In the genomic region with DNA sequence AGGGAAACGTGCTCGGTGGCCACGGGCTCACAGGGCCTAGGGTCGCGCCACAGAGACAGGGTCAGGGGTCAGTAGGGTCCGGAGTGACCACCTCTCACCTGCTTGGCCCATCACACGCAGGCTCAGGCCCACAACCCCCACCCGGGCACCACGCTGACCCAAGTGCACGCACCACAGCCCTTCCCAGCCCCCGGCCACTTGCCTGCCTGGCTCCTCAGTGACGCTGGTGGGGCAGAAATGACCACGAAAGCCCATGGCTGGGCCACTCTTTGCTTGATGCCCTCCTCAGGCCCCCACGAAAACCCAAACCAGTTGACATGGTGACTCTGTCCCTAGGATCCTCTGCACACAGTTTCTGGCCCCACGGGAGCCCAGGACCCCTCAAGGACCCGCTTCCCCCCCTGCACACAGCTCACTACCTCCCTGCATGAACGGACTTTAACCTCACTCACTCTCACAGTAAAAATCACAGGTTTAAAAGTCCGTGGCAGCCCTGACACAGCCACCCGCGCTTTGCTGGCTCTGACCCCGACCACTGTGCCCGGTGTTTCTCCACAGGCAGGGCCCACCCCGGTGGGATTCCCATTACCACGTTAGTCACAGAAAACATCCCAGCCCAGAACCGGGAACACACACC, we compare ENCODE assay signal across 18 cellular contexts. TPM values are rescaled to one million over a fixed set of nuclear protein-coding genes. Genes with fewer than 3 reads are reported as not detected.
A peak's percentile ranks its signal among the peaks of the same experiment; 100 is the strongest.
DNase-seq lines count a peak whose midpoint lies in the region; ATAC-seq and TF ChIP-seq lines count a peak whose summit lies in the region.
"Had no signal": no experiment of that assay in that cellular context is flagged by ENCODE, and none has a peak within 500 bp of the region (broad histone marks: within the 10 kb centered on the region; RNA-seq: fewer than 3 reads in every experiment).

No MANE protein-coding gene starts in this region.

- intact Hi-C loops in right lobe of liver (cut with DNase I): loop anchor here (5.0 to 10.0 kb wide), 2 partner anchors 147 to 150 kb away; no protein-coding TSS in a partner anchor
- intact Hi-C loops in activated CD4-positive, alpha-beta T cell treated with anti-CD3 and anti-CD28 coated beads, Interleukin-2, amount 10 ng/mL, durations not matched to agents 24 days and 14 days (cut with micrococcal nuclease): no loop called here

- H3K9me3 Mint-ChIP-seq in stimulated activated naive B cell treated with anti-CD40 and anti-IgM and Interleukin-4, amounts not matched to agents 10 μg/mL and 1 μg/mL and 100 μg/mL, for 72 hours: no peaks in the 10 kb centered on the region
- H3K9me3 Mint-ChIP-seq in activated CD4-positive, alpha-beta T cell treated with anti-CD3 and anti-CD28 coated beads, Interleukin-2, amount 10 ng/mL, durations not matched to agents 24 days and 14 days: no peaks in the 10 kb centered on the region
- H3K9me3 Mint-ChIP-seq: CD4-positive, CD25-positive, alpha-beta regulatory T cell; IgD-negative memory B cell; nephron had no signal

- peak overlapping the region; percentile 25 to 56 (median 47) for H3K4me3 ChIP-seq in right lobe of liver

- WGBS in right lobe of liver (ENCODE audit: insufficient coverage, low coverage, low lambda C conversion rate, missing lambda C conversion rate): 42% methylated on average over 9 of the region's 25 CpGs

- H3K4me1 ChIP-seq in right lobe of liver: peaks cover 0 to 46% (median 12%) of the 10 kb centered on the region in 4 donors

- peaks cover 2% of the 10 kb centered on the region for H3K4me1 Mint-ChIP-seq in T-helper 17 cell
- peaks cover 7 to 22% of the 10 kb centered on the region in 2 donors for H3K4me1 Mint-ChIP-seq in stimulated activated naive B cell treated with anti-CD40 and anti-IgM and Interleukin-4, amounts not matched to agents 10 μg/mL and 1 μg/mL and 100 μg/mL, for 72 hours
- no peaks in the 10 kb centered on the region for H3K4me1 Mint-ChIP-seq in activated CD4-positive, alpha-beta T cell treated with anti-CD3 and anti-CD28 coated beads, Interleukin-2, amount 10 ng/mL, durations not matched to agents 24 days and 14 days
- H3K4me1 Mint-ChIP-seq: CD4-positive, CD25-positive, alpha-beta regulatory T cell; nephron had no signal

- TF ChIP-seq POLR2A in right lobe of liver (IDR thresholded peaks at IDR 0.05): no peak

- DNase-seq in GM20000 (ENCODE audit: low spot score) (peak; percentile 12), T-helper 17 cell (no peak), right lobe of liver (peak; percentile 36 to 66 (median 64))
- no peak for DNase-seq in stimulated activated naive B cell treated with anti-CD40 and anti-IgM and Interleukin-4, amounts not matched to agents 10 μg/mL and 1 μg/mL and 100 μg/mL, for 72 hours
- no peak for DNase-seq in activated CD4-positive, CD25-positive, alpha-beta regulatory T cell treated with anti-CD3 and anti-CD28 coated beads, Interleukin-2, amount 50 U/mL, for 72 hours
- no peak for DNase-seq in activated CD4-positive, alpha-beta T cell treated with anti-CD3 and anti-CD28 coated beads, Interleukin-2, amount 10 ng/mL, durations not matched to agents 24 days and 14 days
- DNase-seq: activated effector memory CD4-positive, alpha-beta T cell treated with anti-CD3 and anti-CD28 coated beads, Interleukin-2, amount 50 U/mL, for 16 hours; CD4-positive, CD25-positive, alpha-beta regulatory T cell; DMS79 treated with DMSO at 0.1 percent for 48 hours; foreskin melanocyte; NCI-H2107; NCI-H748 treated with DMSO at 0.1 percent for 48 hours; stimulated activated CD4-positive, alpha-beta T cell treated with anti-CD3 and anti-CD28 coated beads, Interleukin-1b, Interleukin-23, amount 100 ng/mL, for 48 hours; SW 1271 had no signal

- H3K27me3 ChIP-seq in right lobe of liver: no peaks in the 10 kb centered on the region

- H3K9me3 ChIP-seq in T-helper 17 cell (ENCODE audit: control insufficient read depth, low read length, poor library complexity, severe bottlenecking) (no peaks in the 10 kb centered on the region), right lobe of liver (no peaks in the 10 kb centered on the region)

- ATAC-seq in T-helper 17 cell (no peak), right lobe of liver (peak in 2 of 4 donors; percentile 5 to 23), HG03432 (IDR thresholded peaks at IDR 0.05; ENCODE audit: unreplicated experiment) (no peak)
- ATAC-seq in stimulated activated naive B cell treated with anti-CD40 and anti-IgM and Interleukin-4, amounts not matched to agents 10 μg/mL and 1 μg/mL and 100 μg/mL, for 72 hours (replicated peaks): no peak
- ATAC-seq: right cardiac atrium had no signal

- TF ChIP-seq CTCF in GM20000 (IDR thresholded peaks at IDR 0.05; ENCODE audit: extremely low read depth, missing control alignments): no peak
- no peak for TF ChIP-seq CTCF in right lobe of liver (IDR thresholded peaks at IDR 0.05)

- no peak overlapping the region for H3K4me3 Mint-ChIP-seq in T-helper 17 cell
- no peak overlapping the region for H3K4me3 Mint-ChIP-seq in stimulated activated naive B cell treated with anti-CD40 and anti-IgM and Interleukin-4, amounts not matched to agents 10 μg/mL and 1 μg/mL and 100 μg/mL, for 72 hours
- H3K4me3 Mint-ChIP-seq in activated CD4-positive, alpha-beta T cell treated with anti-CD3 and anti-CD28 coated beads, Interleukin-2, amount 10 ng/mL, durations not matched to agents 24 days and 14 days: no peak overlapping the region
- H3K4me3 Mint-ChIP-seq: CD4-positive, CD25-positive, alpha-beta regulatory T cell; IgD-negative memory B cell; nephron had no signal

- H3K36me3 Mint-ChIP-seq in T-helper 17 cell (ENCODE audit: low read depth): no peaks in the 10 kb centered on the region
- peaks cover 54% of the 10 kb centered on the region in 2 donors for H3K36me3 Mint-ChIP-seq in stimulated activated naive B cell treated with anti-CD40 and anti-IgM and Interleukin-4, amounts not matched to agents 10 μg/mL and 1 μg/mL and 100 μg/mL, for 72 hours
- peaks cover 39% of the 10 kb centered on the region for H3K36me3 Mint-ChIP-seq in activated CD4-positive, alpha-beta T cell treated with anti-CD3 and anti-CD28 coated beads, Interleukin-2, amount 10 ng/mL, durations not matched to agents 24 days and 14 days (ENCODE audit: low read depth)
- H3K36me3 Mint-ChIP-seq: IgD-negative memory B cell had no signal

- H3K27me3 Mint-ChIP-seq in T-helper 17 cell: no peaks in the 10 kb centered on the region
- no peaks in the 10 kb centered on the region for H3K27me3 Mint-ChIP-seq in stimulated activated naive B cell treated with anti-CD40 and anti-IgM and Interleukin-4, amounts not matched to agents 10 μg/mL and 1 μg/mL and 100 μg/mL, for 72 hours
- no peaks in the 10 kb centered on the region for H3K27me3 Mint-ChIP-seq in activated CD4-positive, alpha-beta T cell treated with anti-CD3 and anti-CD28 coated beads, Interleukin-2, amount 10 ng/mL, durations not matched to agents 24 days and 14 days
- H3K27me3 Mint-ChIP-seq: CD4-positive, CD25-positive, alpha-beta regulatory T cell; IgD-negative memory B cell had no signal

- peak overlapping the region; percentile 4 for H3K27ac Mint-ChIP-seq in T-helper 17 cell
- H3K27ac Mint-ChIP-seq in stimulated activated naive B cell treated with anti-CD40 and anti-IgM and Interleukin-4, amounts not matched to agents 10 μg/mL and 1 μg/mL and 100 μg/mL, for 72 hours: peak overlapping the region; percentile 85
- no peak overlapping the region for H3K27ac Mint-ChIP-seq in activated CD4-positive, alpha-beta T cell treated with anti-CD3 and anti-CD28 coated beads, Interleukin-2, amount 10 ng/mL, durations not matched to agents 24 days and 14 days
- H3K27ac Mint-ChIP-seq: CD4-positive, CD25-positive, alpha-beta regulatory T cell had no signal

- H3K36me3 ChIP-seq in right lobe of liver: peaks cover 0 to 69% (median 18%) of the 10 kb centered on the region in 4 donors

- peak overlapping the region; percentile 71 to 95 (median 92) for H3K27ac ChIP-seq in right lobe of liver

RNA-seq across cellular contexts. Expression of gene NADK, which starts 20.7 kb away (rescaled TPM):
- total RNA-seq in T-helper 17 cell (10 to 100 TPM; 54.8 to 61.5 TPM), right lobe of liver (100 to 1,000 TPM in 3 of 6 experiments, 10 to 100 TPM in 3; 80.3 to 143 (median 100) TPM)
- 91.3 and 94.5 TPM in 2 replicates for total RNA-seq in activated CD4-positive, alpha-beta T cell treated with anti-CD3 and anti-CD28 coated beads, Interleukin-2, amount 10 ng/mL, durations not matched to agents 24 days and 14 days

RNA-seq across cellular contexts. Expression of gene CDK11A, which starts 33.4 kb away (rescaled TPM):
- total RNA-seq in T-helper 17 cell (100 to 1,000 TPM; 218 to 232 TPM), right lobe of liver (10 to 100 TPM in 4 of 6 experiments, 1 to 10 TPM in 2; 8.4 to 25.2 (median 11.0) TPM)
- total RNA-seq in activated CD4-positive, alpha-beta T cell treated with anti-CD3 and anti-CD28 coated beads, Interleukin-2, amount 10 ng/mL, durations not matched to agents 24 days and 14 days: 68.3 and 70.4 TPM in 2 replicates

Comparison
In these comparisons a context has a peak if more than half of its experiments do, and no peak if none do; other contexts are left out.
1. DNase-seq: peak in GM20000 (single experiment) and right lobe of liver (3 of 3); none in T-helper 17 cell (0 of 3), stimulated activated naive B cell treated with anti-CD40 and anti-IgM and Interleukin-4, amounts not matched to agents 10 μg/mL and 1 μg/mL and 100 μg/mL, for 72 hours (single experiment), activated CD4-positive, CD25-positive, alpha-beta regulatory T cell treated with anti-CD3 and anti-CD28 coated beads, Interleukin-2, amount 50 U/mL, for 72 hours (single experiment) and activated CD4-positive, alpha-beta T cell treated with anti-CD3 and anti-CD28 coated beads, Interleukin-2, amount 10 ng/mL, durations not matched to agents 24 days and 14 days (single experiment).